8 cellular contexts compared by ENCODE assay signal in the genomic region with DNA sequence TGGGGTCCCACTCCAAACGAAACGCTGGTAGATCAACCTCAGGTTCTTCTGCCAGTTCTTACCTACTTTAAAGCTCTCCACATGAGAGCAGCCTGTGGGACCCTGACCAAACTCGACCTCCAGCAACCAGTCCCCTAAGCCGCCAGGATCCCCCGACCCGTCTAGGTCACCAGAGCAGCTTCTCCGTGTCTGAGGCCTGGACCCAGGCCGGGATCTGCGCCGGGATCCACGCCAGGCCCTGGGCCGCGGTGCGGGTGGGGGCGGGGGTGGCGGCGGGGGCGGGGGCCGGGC. TPM values are rescaled to one million over a fixed set of nuclear protein-coding genes. Genes with fewer than 3 reads are reported as not detected.
DNase-seq lines count a peak whose midpoint lies in the region; ATAC-seq and TF ChIP-seq lines count a peak whose summit lies in the region.

No MANE protein-coding gene starts in this region.

- no peaks in the 10 kb centered on the region for H3K9me3 Mint-ChIP-seq in stimulated activated effector memory CD8-positive, alpha-beta T cell treated with anti-CD3 and anti-CD28 coated beads, Interleukin-12 subunit alpha, Interleukin-12 subunit beta, amount 100 ng/mL, for 72 hours

- ATAC-seq in stimulated activated effector memory CD8-positive, alpha-beta T cell treated with anti-CD3 and anti-CD28 coated beads, Interleukin-12 subunit alpha, Interleukin-12 subunit beta, amount 100 ng/mL, for 72 hours = no peak
- no peak for ATAC-seq in HG02884 (IDR thresholded peaks at IDR 0.05; ENCODE audit: unreplicated experiment)

- TF ChIP-seq CTCF in Peyer's patch (IDR thresholded peaks at IDR 0.05) = no peak
- no peak for TF ChIP-seq CTCF in fibroblast of villous mesenchyme (IDR thresholded peaks at IDR 0.05; ENCODE audit: insufficient read depth, low read depth, low read length)

- DNase-seq in DMS79 (lab: John Stamatoyannopoulos, UW) = peak; percentile 20
- DNase-seq in DMS79 treated with DMSO at 0.1 percent for 48 hours (lab: John Stamatoyannopoulos, UW) = no peak
- no peak for DNase-seq in Peyer's patch
- no peak for DNase-seq in fibroblast of villous mesenchyme (ENCODE audit: low read depth)
- DNase-seq in stimulated activated effector memory CD8-positive, alpha-beta T cell treated with anti-CD3 and anti-CD28 coated beads, Interleukin-12 subunit alpha, Interleukin-12 subunit beta, amount 100 ng/mL, for 72 hours (ENCODE audit: low spot score in 2 of 2) = no peak
- no peak for DNase-seq in DMS153 (lab: John Stamatoyannopoulos, UW)
- no peak for DNase-seq in cerebellar nuclear complex (lab: John Stamatoyannopoulos, UW)

- no peaks in the 10 kb centered on the region for H3K27me3 ChIP-seq in Peyer's patch

- H3K9me3 ChIP-seq in Peyer's patch = no peaks in the 10 kb centered on the region

- TF ChIP-seq POLR2A in Peyer's patch (IDR thresholded peaks at IDR 0.05) = no peak

- H3K4me1 ChIP-seq in Peyer's patch = peaks cover 0 to 7% (median 0%) of the 10 kb centered on the region in 4 donors

- peak overlapping the region; percentile 59 to 66 (median 62) for H3K4me3 ChIP-seq in Peyer's patch
- H3K4me3 ChIP-seq in fibroblast of villous mesenchyme (ENCODE audit: low read depth, low read length) = peak overlapping the region; percentile 34

- peak overlapping the region; percentile 91 for H3K4me3 Mint-ChIP-seq in stimulated activated effector memory CD8-positive, alpha-beta T cell treated with anti-CD3 and anti-CD28 coated beads, Interleukin-12 subunit alpha, Interleukin-12 subunit beta, amount 100 ng/mL, for 72 hours

- no peaks in the 10 kb centered on the region for H3K36me3 ChIP-seq in Peyer's patch

- peaks cover 7% of the 10 kb centered on the region for H3K36me3 Mint-ChIP-seq in stimulated activated effector memory CD8-positive, alpha-beta T cell treated with anti-CD3 and anti-CD28 coated beads, Interleukin-12 subunit alpha, Interleukin-12 subunit beta, amount 100 ng/mL, for 72 hours

- H3K27ac Mint-ChIP-seq in stimulated activated effector memory CD8-positive, alpha-beta T cell treated with anti-CD3 and anti-CD28 coated beads, Interleukin-12 subunit alpha, Interleukin-12 subunit beta, amount 100 ng/mL, for 72 hours = peak overlapping the region; percentile 92

- H3K4me1 Mint-ChIP-seq in stimulated activated effector memory CD8-positive, alpha-beta T cell treated with anti-CD3 and anti-CD28 coated beads, Interleukin-12 subunit alpha, Interleukin-12 subunit beta, amount 100 ng/mL, for 72 hours = peaks cover 5% of the 10 kb centered on the region

- peak overlapping the region; percentile 84 to 87 (median 86) for H3K27ac ChIP-seq in Peyer's patch

RNA-seq across cellular contexts. Expression of a gene that starts 1.4 kb away (rescaled TPM):
- total RNA-seq in Peyer's patch (under 1 TPM; 0.18 to 0.83 (median 0.54) TPM), fibroblast of villous mesenchyme (2.6 and 3.5 TPM in 2 replicates)

RNA-seq across cellular contexts. Expression of a gene that starts 36.3 kb away (rescaled TPM):
- total RNA-seq in Peyer's patch (1 to 10 TPM; 1.1 to 6.6 (median 3.1) TPM), fibroblast of villous mesenchyme (37.6 and 37.7 TPM in 2 replicates)
